9 cellular contexts compared by ENCODE assay signal in genomic region chr11:63829823-63830489, GRCh38. TPM values are rescaled to one million over a fixed set of nuclear protein-coding genes. Genes with fewer than 3 reads are reported as not detected.
A peak's percentile ranks its signal among the peaks of the same experiment; 100 is the strongest.
DNase-seq lines count a peak whose midpoint lies in the region; ATAC-seq and TF ChIP-seq lines count a peak whose summit lies in the region.
"Had no signal": no experiment of that assay in that cellular context is flagged by ENCODE, and none has a peak within 500 bp of the region (broad histone marks: within the 10 kb centered on the region; RNA-seq: fewer than 3 reads in every experiment).

No MANE protein-coding gene starts in this region.

- 71 to 90% methylated on average over 6 to 8 of the region's 8 CpGs for WGBS in testis, 2 donors

- H3K27me3 ChIP-seq in testis = no peaks in the 10 kb centered on the region

- intact Hi-C loops in left ventricle myocardium superior (cut with micrococcal nuclease) = no loop called here
- intact Hi-C loops in testis (cut with DNase I; ENCODE audit: low total_unique reads) = loop anchor here (10.0 kb wide), 1 partner anchor 325 kb away; no protein-coding TSS in a partner anchor

- 0 out of 2 replicates have a peak, but pooled peaks have one; percentile 23 for TF ChIP-seq CTCF in GM12875 (IDR thresholded peaks at IDR 0.05; ENCODE audit: borderline replicate concordance, insufficient read depth, low read depth, low read length)
- TF ChIP-seq CTCF in testis (IDR thresholded peaks at IDR 0.05) = no peak

- ATAC-seq in left ventricle myocardium superior (peak; percentile 57), HG03378 (IDR thresholded peaks at IDR 0.05; ENCODE audit: unreplicated experiment) (no peak), HG03135 (IDR thresholded peaks at IDR 0.05; ENCODE audit: unreplicated experiment) (no peak)

- no peaks in the 10 kb centered on the region for H3K4me1 ChIP-seq in testis

- in situ Hi-C loops in SK-MEL-5 (cut with HindIII; ENCODE audit: low pct_unique_long_range_greater_than_20kb, low sequenced_read_pairs) = no loop called here

- H3K9me3 ChIP-seq in testis = no peaks in the 10 kb centered on the region

- H3K4me3 ChIP-seq in GM12875 (ENCODE audit: low read depth, low read length) = no peak overlapping the region
- no peak overlapping the region for H3K4me3 ChIP-seq in testis

- peak; percentile 38 for DNase-seq in AG08395 (ENCODE audit: low spot score)
- DNase-seq in SK-MEL-5 (ENCODE audit: low read depth, low spot score) = peak; percentile 40
- no peak for DNase-seq in left ventricle myocardium superior
- DNase-seq in testis = no peak
- no peak for DNase-seq in CD1c-positive myeloid dendritic cell (ENCODE audit: extremely low spot score)
- DNase-seq: NCI-H526 treated with DMSO at 0.1 percent for 48 hours had no signal

- no peak for TF ChIP-seq POLR2A in testis (IDR thresholded peaks at IDR 0.05)

- H3K27ac ChIP-seq in testis = no peak overlapping the region

- H3K36me3 ChIP-seq in testis (ENCODE audit: low read depth, missing control alignments) = no peaks in the 10 kb centered on the region

RNA-seq across cellular contexts. Expression of gene MARK2, which starts 9.0 kb away (rescaled TPM):
- 7.8 and 11.2 TPM in 2 replicates for total RNA-seq in SK-MEL-5 (2014; rRNA removed; shearing (Covaris generic))
- polyA plus RNA-seq in SK-MEL-5 (2015; cell fraction: cytosol; rRNA removed) = 22.4 and 23.0 TPM in 2 replicates
- polyA plus RNA-seq in SK-MEL-5 (2015; cell fraction: nucleus; rRNA removed) = 13.4 and 14.4 TPM in 2 replicates
- total RNA-seq in left ventricle myocardium superior = 49.4 TPM
- 10 to 100 TPM; 51.7 to 52.8 TPM for total RNA-seq in testis
- 24.7 TPM for polyA plus RNA-seq in testis (ENCODE audit: insufficient read depth, low read depth, low replicate concordance)

RNA-seq across cellular contexts. Expression of gene SPINDOC, which starts 16.7 kb away (rescaled TPM):
- total RNA-seq in SK-MEL-5 (2014; rRNA removed; shearing (Covaris generic)) = 15.0 and 17.7 TPM in 2 replicates
- polyA plus RNA-seq in SK-MEL-5 (2015; cell fraction: cytosol; rRNA removed) = 30.3 and 36.1 TPM in 2 replicates
- 17.3 and 21.1 TPM in 2 replicates for polyA plus RNA-seq in SK-MEL-5 (2015; cell fraction: nucleus; rRNA removed)
- total RNA-seq in left ventricle myocardium superior (13.1 TPM), testis (10 to 100 TPM; 38.6 to 45.1 TPM)
- 71.6 TPM for polyA plus RNA-seq in testis (ENCODE audit: insufficient read depth, low read depth, low replicate concordance)

Comparison
In these comparisons a context has a peak if more than half of its experiments do, and no peak if none do; other contexts are left out.
1. DNase-seq: peak in AG08395 (single experiment) and SK-MEL-5 (single experiment); none in left ventricle myocardium superior (single experiment), testis (single experiment) and CD1c-positive myeloid dendritic cell (single experiment).